Comparison of ENCODE assay signal across 1 cellular context in genomic region chr11:45048870-45049825, GRCh38.
TF ChIP-seq lines count a peak whose summit lies in the region.

No MANE protein-coding gene starts in this region.

TF ChIP-seq in SK-N-SH, 30 proteins besides CTCF, POLR2A, EP300 and RAD21 (continued from another document):
- TF ChIP-seq, protein P1, sequence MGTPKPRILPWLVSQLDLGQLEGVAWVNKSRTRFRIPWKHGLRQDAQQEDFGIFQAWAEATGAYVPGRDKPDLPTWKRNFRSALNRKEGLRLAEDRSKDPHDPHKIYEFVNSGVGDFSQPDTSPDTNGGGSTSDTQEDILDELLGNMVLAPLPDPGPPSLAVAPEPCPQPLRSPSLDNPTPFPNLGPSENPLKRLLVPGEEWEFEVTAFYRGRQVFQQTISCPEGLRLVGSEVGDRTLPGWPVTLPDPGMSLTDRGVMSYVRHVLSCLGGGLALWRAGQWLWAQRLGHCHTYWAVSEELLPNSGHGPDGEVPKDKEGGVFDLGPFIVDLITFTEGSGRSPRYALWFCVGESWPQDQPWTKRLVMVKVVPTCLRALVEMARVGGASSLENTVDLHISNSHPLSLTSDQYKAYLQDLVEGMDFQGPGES (IDR thresholded peaks at IDR 0.05; ENCODE audit: low read depth, low read length): no peak
- TF ChIP-seq TCF12 (IDR thresholded peaks at IDR 0.05) (peak; percentile 69), NRF1 (IDR thresholded peaks at IDR 0.05; ENCODE audit: low read depth, low read length) (no peak), RXRA (IDR thresholded peaks at IDR 0.05; ENCODE audit: borderline replicate concordance, low read depth) (no peak), GABPA (IDR thresholded peaks at IDR 0.05; ENCODE audit: low read depth) (no peak), FOXM1 (IDR thresholded peaks at IDR 0.05; ENCODE audit: low read depth) (no peak), YY1 (IDR thresholded peaks at IDR 0.05; ENCODE audit: low read depth) (no peak), ELF1 (IDR thresholded peaks at IDR 0.05) (no peak), TEAD4 (IDR thresholded peaks at IDR 0.05; ENCODE audit: borderline replicate concordance, insufficient read depth) (no peak), FOXJ3 (CRISPR knock-in tag; IDR thresholded peaks at IDR 0.05) (peak; percentile 93), RFX5 (IDR thresholded peaks at IDR 0.05; ENCODE audit: low read length) (no peak), SIN3A (IDR thresholded peaks at IDR 0.05; ENCODE audit: borderline replicate concordance, low read depth, low read length) (no peak), GATA2 (CRISPR knock-in tag; IDR thresholded peaks at IDR 0.05) (peak; percentile 99), NFIC (IDR thresholded peaks at IDR 0.05; ENCODE audit: borderline replicate concordance) (0 out of 2 replicates have a peak, but pooled peaks have one; percentile 13), TAF1 (IDR thresholded peaks at IDR 0.05; ENCODE audit: borderline replicate concordance, low read depth, low read length) (no peak), USF2 (IDR thresholded peaks at IDR 0.05; ENCODE audit: borderline replicate concordance, low read depth, low read length) (no peak)
- TF ChIP-seq, protein P2, sequence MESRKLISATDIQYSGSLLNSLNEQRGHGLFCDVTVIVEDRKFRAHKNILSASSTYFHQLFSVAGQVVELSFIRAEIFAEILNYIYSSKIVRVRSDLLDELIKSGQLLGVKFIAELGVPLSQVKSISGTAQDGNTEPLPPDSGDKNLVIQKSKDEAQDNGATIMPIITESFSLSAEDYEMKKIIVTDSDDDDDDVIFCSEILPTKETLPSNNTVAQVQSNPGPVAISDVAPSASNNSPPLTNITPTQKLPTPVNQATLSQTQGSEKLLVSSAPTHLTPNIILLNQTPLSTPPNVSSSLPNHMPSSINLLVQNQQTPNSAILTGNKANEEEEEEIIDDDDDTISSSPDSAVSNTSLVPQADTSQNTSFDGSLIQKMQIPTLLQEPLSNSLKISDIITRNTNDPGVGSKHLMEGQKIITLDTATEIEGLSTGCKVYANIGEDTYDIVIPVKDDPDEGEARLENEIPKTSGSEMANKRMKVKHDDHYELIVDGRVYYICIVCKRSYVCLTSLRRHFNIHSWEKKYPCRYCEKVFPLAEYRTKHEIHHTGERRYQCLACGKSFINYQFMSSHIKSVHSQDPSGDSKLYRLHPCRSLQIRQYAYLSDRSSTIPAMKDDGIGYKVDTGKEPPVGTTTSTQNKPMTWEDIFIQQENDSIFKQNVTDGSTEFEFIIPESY (IDR thresholded peaks at IDR 0.05; ENCODE audit: borderline replicate concordance, low read depth): no peak
- TF ChIP-seq, protein P3, sequence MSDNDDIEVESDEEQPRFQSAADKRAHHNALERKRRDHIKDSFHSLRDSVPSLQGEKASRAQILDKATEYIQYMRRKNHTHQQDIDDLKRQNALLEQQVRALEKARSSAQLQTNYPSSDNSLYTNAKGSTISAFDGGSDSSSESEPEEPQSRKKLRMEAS (IDR thresholded peaks at IDR 0.05; ENCODE audit: low read depth): no peak
TF ChIP-seq in SK-N-SH: peak in this region for 7.
